4 cellular contexts compared by ENCODE assay signal in genomic region chr11:60678231-60678630, GRCh38. TPM values are rescaled to one million over a fixed set of nuclear protein-coding genes. Genes with fewer than 3 reads are reported as not detected.
"Had no signal": no experiment of that assay in that cellular context is flagged by ENCODE, and none has a peak within 500 bp of the region (broad histone marks: within the 10 kb centered on the region; RNA-seq: fewer than 3 reads in every experiment).

No MANE protein-coding gene starts in this region.

RNA-seq across cellular contexts. Expression of gene MS4A8, which starts 21.2 kb away (rescaled TPM):
- total RNA-seq: LHCN-M2, M059J, MCF 10A, NCI-H460 had no signal

RNA-seq across cellular contexts. Expression of gene MS4A18, which starts 46.3 kb away (rescaled TPM):
- total RNA-seq: LHCN-M2, M059J, MCF 10A, NCI-H460 had no signal
